ENCODE assay signal across 21 cellular contexts in genomic region chr2:237055386-237056095, GRCh38. TPM values are rescaled to one million over a fixed set of nuclear protein-coding genes. Genes with fewer than 3 reads are reported as not detected.
DNase-seq lines count a peak whose midpoint lies in the region; TF ChIP-seq lines count a peak whose summit lies in the region.
"Had no signal": no experiment of that assay in that cellular context is flagged by ENCODE, and none has a peak within 500 bp of the region (broad histone marks: within the 10 kb centered on the region; RNA-seq: fewer than 3 reads in every experiment).

No MANE protein-coding gene starts in this region.

- H3K4me2 ChIP-seq in H9 (ENCODE audit: insufficient read depth, insufficient read length, low read length): no peak overlapping the region
- no peak overlapping the region for H3K4me2 ChIP-seq in mesenchymal stem cell (ENCODE audit: low read length, poor library complexity, severe bottlenecking)
- H3K4me2 ChIP-seq: BLaER1 had no signal

- H3K27ac ChIP-seq in C4-2B (peak overlapping the region; percentile 26; the same call in 1 of the 2 replicates), H9 (ENCODE audit: insufficient read length, low read depth, low read length) (no peak overlapping the region), ascending aorta (peak overlapping the region; percentile 1 to 40), mesenchymal stem cell (ENCODE audit: low read length, poor library complexity, severe bottlenecking) (no peak overlapping the region)
- H3K27ac ChIP-seq: BLaER1 had no signal

- DNase-seq in H9 (no peak), ascending aorta (ENCODE audit: low spot score in 2 of 2) (no peak), osteocyte (ENCODE audit: extremely low spot score, unreplicated experiment) (peak; percentile 48), mesenchymal stem cell (no peak), Kasumi-1 (lab: John Stamatoyannopoulos, UW) (no peak), islet precursor cell (no peak), HEK293T (ENCODE audit: extremely low spot score) (no peak)
- DNase-seq: 8988T; ACHN; BE2C; C1 segment of cervical spinal cord; Caco-2; Calu3; CD4-positive, alpha-beta T cell; CD8-positive, alpha-beta T cell; DND-41; EL; GDM1 had no signal

- H3K14ac ChIP-seq in H9 (ENCODE audit: insufficient read depth, low read length) (0 out of 2 replicates have a peak overlapping the region, but pooled peaks have one; percentile 15), mesenchymal stem cell (ENCODE audit: low read length in 2 of 2) (no peak overlapping the region)

- no peak overlapping the region for H3K4me3 ChIP-seq in ascending aorta
- H3K4me3 ChIP-seq in mesenchymal stem cell (ENCODE audit: insufficient read depth in 1 of 2, low read depth in 1 of 2, low read length in 2 of 2): no peak overlapping the region
- H3K4me3 ChIP-seq: BLaER1, GM12878 had no signal

- H3K36me3 ChIP-seq in ascending aorta (no peaks in the 10 kb centered on the region), mesenchymal stem cell (ENCODE audit: control insufficient read depth in 1 of 2, insufficient read depth in 2 of 2, low read depth in 1 of 2, low read length in 2 of 2) (no peaks in the 10 kb centered on the region)
- H3K36me3 ChIP-seq: BE2C, BLaER1 had no signal

- no peak overlapping the region for H4K5ac ChIP-seq in H9 (ENCODE audit: insufficient read length, low read depth, low read length)

- H3K4me3 Mint-ChIP-seq in H9 (no peak overlapping the region), osteocyte (ENCODE audit: unreplicated experiment) (no peak overlapping the region)
- H3K4me3 Mint-ChIP-seq: CD4-positive, alpha-beta T cell; CD8-positive, alpha-beta T cell had no signal

- no peak overlapping the region for H2BK15ac ChIP-seq in H9 (ENCODE audit: low read depth, low read length)
- no peak overlapping the region for H2BK15ac ChIP-seq in mesenchymal stem cell (ENCODE audit: low read depth, poor library complexity, severe bottlenecking)

- H3K4ac ChIP-seq in H9 (ENCODE audit: low read depth, low read length): no peak overlapping the region
- no peak overlapping the region for H3K4ac ChIP-seq in mesenchymal stem cell (ENCODE audit: low read depth in 1 of 2, low read length in 2 of 2)

- H3K56ac ChIP-seq in H9 (ENCODE audit: insufficient read length, low read depth, low read length): no peak overlapping the region

- intact Hi-C loops in ascending aorta (cut with DNase I): no loop called here

- H3K27me3 ChIP-seq in H9 (ENCODE audit: insufficient read depth, low read length) (no peaks in the 10 kb centered on the region), ascending aorta (no peaks in the 10 kb centered on the region), mesenchymal stem cell (ENCODE audit: control insufficient read depth in 1 of 2, insufficient read depth in 1 of 2, low read length in 2 of 2) (peaks cover 0 to 8% of the 10 kb centered on the region in 2 experiments)
- H3K27me3 ChIP-seq: BLaER1 had no signal

- no peaks in the 10 kb centered on the region; the same call in 1 of the 2 replicates for H3K4me1 ChIP-seq in H9 (ENCODE audit: insufficient read depth, low read length)
- H3K4me1 ChIP-seq in ascending aorta: peaks cover 0 to 16% of the 10 kb centered on the region in 2 donors
- no peaks in the 10 kb centered on the region for H3K4me1 ChIP-seq in mesenchymal stem cell (ENCODE audit: control insufficient read depth, insufficient read depth, low read depth, low read length)
- H3K4me1 ChIP-seq: BE2C, Caco-2 had no signal

- WGBS in H9 (ENCODE audit: extremely low coverage, insufficient read length, low lambda C conversion rate): no CpG with 5 or more reads among the region's 9 CpGs
- WGBS in mesenchymal stem cell: 94% methylated on average over 8 of the region's 9 CpGs

- peaks cover 0 to 4% of the 10 kb centered on the region in 2 experiments; a peak in 1 of 5 replicates for H3K9me3 Mint-ChIP-seq in H9
- H3K9me3 Mint-ChIP-seq in osteocyte (ENCODE audit: unreplicated experiment): no peaks in the 10 kb centered on the region
- H3K9me3 Mint-ChIP-seq: CD4-positive, alpha-beta T cell; CD8-positive, alpha-beta T cell had no signal

- no peaks in the 10 kb centered on the region for H3K36me3 Mint-ChIP-seq in H9 (ENCODE audit: insufficient read depth in 1 of 3, low read depth in 3 of 3)
- H3K36me3 Mint-ChIP-seq in osteocyte (ENCODE audit: unreplicated experiment): no peaks in the 10 kb centered on the region
- H3K36me3 Mint-ChIP-seq: CD8-positive, alpha-beta T cell had no signal

- no peak overlapping the region for H2BK20ac ChIP-seq in H9 (ENCODE audit: low read depth, low read length, poor library complexity, severe bottlenecking)

- H3K9me3 ChIP-seq in H9 (ENCODE audit: control insufficient read depth, low read depth, low read length) (no peaks in the 10 kb centered on the region), ascending aorta (no peaks in the 10 kb centered on the region), mesenchymal stem cell (ENCODE audit: control insufficient read depth, low read length) (peaks cover 3% of the 10 kb centered on the region)
- H3K9me3 ChIP-seq: BE2C, BLaER1, Caco-2 had no signal

- H2BK12ac ChIP-seq in H9 (ENCODE audit: insufficient read length, low read depth, low read length): no peak overlapping the region
- no peak overlapping the region for H2BK12ac ChIP-seq in mesenchymal stem cell (ENCODE audit: low read length in 2 of 2)

- H2BK5ac ChIP-seq in H9 (ENCODE audit: insufficient read length, low read length): no peak overlapping the region
- no peak overlapping the region for H2BK5ac ChIP-seq in mesenchymal stem cell (ENCODE audit: low read depth, low read length, poor library complexity, severe bottlenecking)

- H3K4me1 Mint-ChIP-seq in H9: peaks cover 7 to 17% of the 10 kb centered on the region in 2 experiments
- H3K4me1 Mint-ChIP-seq in osteocyte (ENCODE audit: unreplicated experiment): peaks cover 3% of the 10 kb centered on the region

- H3K23me2 ChIP-seq in H9 (ENCODE audit: insufficient read length, low read depth, low read length, poor library complexity, severe bottlenecking): no peaks in the 10 kb centered on the region

- H3K27me3 Mint-ChIP-seq in H9 (ENCODE audit: low read depth) (peaks cover 2% of the 10 kb centered on the region; the same call in 1 of the 2 replicates), osteocyte (ENCODE audit: unreplicated experiment) (no peaks in the 10 kb centered on the region)

- no peak overlapping the region for H3K23ac ChIP-seq in H9 (ENCODE audit: insufficient read length, low read depth, low read length)
- no peak overlapping the region for H3K23ac ChIP-seq in mesenchymal stem cell (ENCODE audit: low read length in 2 of 2)

- CTCF ChIA-PET in HEK293T (lab: Yijun Ruan, JAX): no interaction called here

- H2BK120ac ChIP-seq in H9 (ENCODE audit: low read depth, low read length, poor library complexity, severe bottlenecking) (no peak overlapping the region), mesenchymal stem cell (ENCODE audit: low read depth, low read length) (no peak overlapping the region)

- no peak overlapping the region for H3T11ph ChIP-seq in H9 (ENCODE audit: low read length)

- H3K79me1 ChIP-seq in H9 (ENCODE audit: insufficient read depth, low read depth, low read length, poor library complexity, severe bottlenecking) (no peaks in the 10 kb centered on the region), mesenchymal stem cell (replicated peaks; ENCODE audit: low read length, poor library complexity, severe bottlenecking) (no peaks in the 10 kb centered on the region)

- POLR2A ChIA-PET in HEK293T (lab: Yijun Ruan, JAX): no interaction called here

- no peak overlapping the region for H3K18ac ChIP-seq in H9 (ENCODE audit: insufficient read length, low read depth, low read length)
- H3K18ac ChIP-seq in mesenchymal stem cell (ENCODE audit: low read depth in 1 of 2, low read length in 2 of 2): no peak overlapping the region

- H2AK5ac ChIP-seq in H9 (ENCODE audit: insufficient read length, low read length) (no peak overlapping the region), mesenchymal stem cell (ENCODE audit: low read length, severe bottlenecking) (no peak overlapping the region)

- H3K9ac ChIP-seq in H9 (ENCODE audit: extremely low read depth, insufficient read length, low read length) (no peak overlapping the region), mesenchymal stem cell (ENCODE audit: low read length) (no peak overlapping the region)
- H3K9ac ChIP-seq: BLaER1 had no signal

- TF ChIP-seq CTCF in C4-2B (conservative IDR thresholded peaks at IDR 0.05) (no peak), H9 (conservative IDR thresholded peaks at IDR 0.05) (no peak), ascending aorta (IDR thresholded peaks at IDR 0.05) (no peak), osteocyte (IDR thresholded peaks at IDR 0.05) (no peak)

- H3K79me2 ChIP-seq in H9 (ENCODE audit: insufficient read depth, low read length): no peaks in the 10 kb centered on the region

- H4K91ac ChIP-seq in H9 (ENCODE audit: insufficient read length, low read depth, low read length) (no peak overlapping the region), mesenchymal stem cell (ENCODE audit: low read length) (no peak overlapping the region)

- H4K8ac ChIP-seq in H9 (replicated peaks; ENCODE audit: insufficient read length, low read depth, low read length): no peak overlapping the region
- H4K8ac ChIP-seq in mesenchymal stem cell (ENCODE audit: low read length): no peak overlapping the region

- no peaks in the 10 kb centered on the region for H4K20me1 ChIP-seq in H9 (ENCODE audit: control insufficient read depth, insufficient read depth, insufficient read length)
- H4K20me1 ChIP-seq: BLaER1 had no signal

- H2AFZ ChIP-seq in H9 (ENCODE audit: low read length) (no peak overlapping the region), mesenchymal stem cell (ENCODE audit: low read depth, low read length) (no peak overlapping the region)

- H3K27ac Mint-ChIP-seq in H9 (no peak overlapping the region), osteocyte (ENCODE audit: unreplicated experiment) (no peak overlapping the region)
- H3K27ac Mint-ChIP-seq: CD4-positive, alpha-beta T cell; CD8-positive, alpha-beta T cell had no signal

TF ChIP-seq in HEK293T, 16 proteins besides CTCF, POLR2A, EP300 and RAD21:
- no peak for TF ChIP-seq SUZ12 (IDR thresholded peaks at IDR 0.05)
- no peak for TF ChIP-seq LEF1 (IDR thresholded peaks at IDR 0.05; ENCODE audit: borderline replicate concordance)
- no peak for TF ChIP-seq L3MBTL2 (conservative IDR thresholded peaks at IDR 0.05)
- TF ChIP-seq ARNT (IDR thresholded peaks at IDR 0.05): no peak
- no peak for TF ChIP-seq ZNF384 (IDR thresholded peaks at IDR 0.05)
- no peak for TF ChIP-seq HDGF (IDR thresholded peaks at IDR 0.05; ENCODE audit: borderline replicate concordance)
- no peak for TF ChIP-seq ELF4 (IDR thresholded peaks at IDR 0.05)
- no peak for TF ChIP-seq SP1 (IDR thresholded peaks at IDR 0.05)

RNA-seq across cellular contexts. Expression of gene COPS8, which starts 30.1 kb away (rescaled TPM):
- 65.2 and 65.7 TPM in 2 replicates for total RNA-seq in H9 (2021)
- total RNA-seq in ascending aorta: 16.4 TPM
- total RNA-seq in osteocyte: 104 and 107 TPM in 2 replicates
- 45.9 TPM for polyA plus RNA-seq in mesenchymal stem cell (2013, experiment 1 of 2)
- polyA plus RNA-seq in mesenchymal stem cell (2013, experiment 2 of 2): 46.7 TPM

Comparison
In these comparisons a context has a peak if more than half of its experiments do, and no peak if none do; other contexts are left out.
1. H3K27ac ChIP-seq: peak in C4-2B (single experiment) and ascending aorta (2 of 2); none in H9 (single experiment) and mesenchymal stem cell (single experiment).